In the genomic region with DNA sequence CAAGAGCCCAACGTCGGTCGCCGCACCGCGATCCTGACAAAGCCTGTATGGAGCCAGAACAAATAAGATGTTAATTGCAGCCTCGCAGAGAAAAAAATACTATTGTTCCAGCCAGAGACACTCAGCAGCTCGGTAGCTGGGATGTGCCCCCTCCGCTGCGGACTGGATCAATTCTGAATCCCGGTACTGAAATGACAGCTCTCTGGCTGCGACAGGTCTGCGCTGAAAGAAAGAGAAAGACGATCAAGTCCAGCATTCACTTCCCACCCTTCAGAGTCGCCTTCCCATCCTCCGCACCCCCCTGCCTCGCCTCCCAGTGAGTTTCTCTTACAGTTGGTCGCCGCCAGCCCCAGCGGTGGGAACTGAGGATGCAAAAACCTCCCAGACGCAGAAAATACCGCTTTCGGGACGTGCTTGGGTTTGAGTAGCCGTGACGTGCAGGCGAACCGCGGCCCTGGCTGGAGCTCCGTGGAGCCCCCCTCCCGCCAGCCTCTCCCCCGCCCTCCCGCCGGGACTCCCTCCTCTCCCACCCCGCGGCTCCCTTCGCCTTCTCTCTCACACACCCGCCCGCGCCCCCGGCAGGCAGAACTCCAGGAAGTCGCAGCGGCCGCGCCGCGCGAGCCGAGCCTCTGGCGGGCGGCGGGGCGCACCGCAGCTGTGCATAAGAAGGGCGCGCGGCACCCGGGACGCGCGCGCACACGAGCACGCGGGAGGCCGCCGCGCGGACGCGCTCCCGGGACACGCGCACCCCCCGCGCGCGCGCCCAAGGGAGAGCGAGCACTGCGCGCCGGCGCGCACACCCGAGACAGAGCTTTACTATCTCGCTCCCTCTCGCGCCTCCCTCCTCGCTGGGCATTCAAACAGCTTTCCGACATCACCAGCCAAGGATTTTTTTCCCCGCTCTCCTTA, we compare ENCODE assay signal across 1 cellular context.
A peak's percentile ranks its signal among the peaks of the same experiment; 100 is the strongest.
TF ChIP-seq lines count a peak whose summit lies in the region.

A gene (plus strand): TSS at position 780 of the 909 bp plus-strand sequence. CDS start 3,394 bp downstream, outside the sequence.

TF ChIP-seq in K562, 482 proteins besides CTCF, POLR2A, EP300 and RAD21 (continued from another document):
- TF ChIP-seq, protein P1, sequence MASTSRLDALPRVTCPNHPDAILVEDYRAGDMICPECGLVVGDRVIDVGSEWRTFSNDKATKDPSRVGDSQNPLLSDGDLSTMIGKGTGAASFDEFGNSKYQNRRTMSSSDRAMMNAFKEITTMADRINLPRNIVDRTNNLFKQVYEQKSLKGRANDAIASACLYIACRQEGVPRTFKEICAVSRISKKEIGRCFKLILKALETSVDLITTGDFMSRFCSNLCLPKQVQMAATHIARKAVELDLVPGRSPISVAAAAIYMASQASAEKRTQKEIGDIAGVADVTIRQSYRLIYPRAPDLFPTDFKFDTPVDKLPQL (IDR thresholded peaks at IDR 0.05; ENCODE audit: extremely low read depth, insufficient read length), result no peak
- TF ChIP-seq ZNF589 (CRISPR knock-in tag; IDR thresholded peaks at IDR 0.05; ENCODE audit: low read depth) (peak; percentile 98), ILF3 (IDR thresholded peaks at IDR 0.05; ENCODE audit: borderline replicate concordance) (no peak), SMARCE1 (IDR thresholded peaks at IDR 0.05) (0 out of 2 replicates have a peak, but pooled peaks have one; percentile 37), ZNF197 (CRISPR knock-in tag; IDR thresholded peaks at IDR 0.05; ENCODE audit: low read depth) (peak; percentile 99), MYC (IDR thresholded peaks at IDR 0.05; ENCODE audit: low read depth, low read length) (peak; percentile 47; the same call in 1 of the 2 replicates), MYC (CRISPR knock-in tag; IDR thresholded peaks at IDR 0.05; ENCODE audit: borderline replicate concordance, low read depth) (no peak), ZKSCAN8 (CRISPR knock-in tag; IDR thresholded peaks at IDR 0.05) (peak; percentile 86; the same call in 1 of the 2 replicates), HOXB6 (CRISPR knock-in tag; IDR thresholded peaks at IDR 0.05; ENCODE audit: borderline replicate concordance) (no peak), NFXL1 (CRISPR knock-in tag; IDR thresholded peaks at IDR 0.05) (no peak), ZNF41 (CRISPR knock-in tag; conservative IDR thresholded peaks at IDR 0.05) (peak; percentile 76; the same call in 1 of the 2 replicates), NFATC3 (IDR thresholded peaks at IDR 0.05) (no peak), PCBP2 (IDR thresholded peaks at IDR 0.05; ENCODE audit: low read depth, low read length, poor library complexity, severe bottlenecking) (no peak), HNRNPK (IDR thresholded peaks at IDR 0.05; ENCODE audit: low read depth, low read length, poor library complexity, severe bottlenecking) (no peak), CCNT2 (IDR thresholded peaks at IDR 0.05; ENCODE audit: borderline replicate concordance, extremely low read depth, insufficient read length, low read depth, low read length) (peak; percentile 90), ZNF668 (CRISPR knock-in tag; IDR thresholded peaks at IDR 0.05) (no peak), NCOA2 (IDR thresholded peaks at IDR 0.05; ENCODE audit: partially characterized antibody in 2 of 2) (no peak), YY1 (IDR thresholded peaks at IDR 0.05; ENCODE audit: borderline replicate concordance in 1 of 3, control insufficient read depth in 1 of 3, extremely low read depth in 1 of 3, insufficient read depth in 3 of 3, insufficient read length in 1 of 3, insufficient replicate concordance in 2 of 3, low read depth in 1 of 3, low read length in 2 of 3) (peak in 1 of 3 experiments; percentile 33), RAD51 (IDR thresholded peaks at IDR 0.05; ENCODE audit: borderline replicate concordance, low read depth) (no peak), SIX5 (IDR thresholded peaks at IDR 0.05; ENCODE audit: borderline replicate concordance in 1 of 2, insufficient read depth in 1 of 2, low read depth in 1 of 2, low read length in 2 of 2) (no peak), ZSCAN29 (IDR thresholded peaks at IDR 0.05) (no peak), NRF1 (conservative IDR thresholded peaks at IDR 0.05 in 1 of 2, IDR thresholded peaks at IDR 0.05 in 1 of 2) (peak; percentile 82 to 88), CXXC5 (CRISPR knock-in tag; IDR thresholded peaks at IDR 0.05) (peak; percentile 95)
- TF ChIP-seq, protein P2, sequence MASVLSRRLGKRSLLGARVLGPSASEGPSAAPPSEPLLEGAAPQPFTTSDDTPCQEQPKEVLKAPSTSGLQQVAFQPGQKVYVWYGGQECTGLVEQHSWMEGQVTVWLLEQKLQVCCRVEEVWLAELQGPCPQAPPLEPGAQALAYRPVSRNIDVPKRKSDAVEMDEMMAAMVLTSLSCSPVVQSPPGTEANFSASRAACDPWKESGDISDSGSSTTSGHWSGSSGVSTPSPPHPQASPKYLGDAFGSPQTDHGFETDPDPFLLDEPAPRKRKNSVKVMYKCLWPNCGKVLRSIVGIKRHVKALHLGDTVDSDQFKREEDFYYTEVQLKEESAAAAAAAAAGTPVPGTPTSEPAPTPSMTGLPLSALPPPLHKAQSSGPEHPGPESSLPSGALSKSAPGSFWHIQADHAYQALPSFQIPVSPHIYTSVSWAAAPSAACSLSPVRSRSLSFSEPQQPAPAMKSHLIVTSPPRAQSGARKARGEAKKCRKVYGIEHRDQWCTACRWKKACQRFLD (CRISPR knock-in tag; IDR thresholded peaks at IDR 0.05), result peak; percentile 100
